In genomic region chr10:77114181-77114821, GRCh38 we compare ENCODE assay signal across 1 cellular context.
TF ChIP-seq lines count a peak whose summit lies in the region.

No MANE protein-coding gene starts in this region.

TF ChIP-seq in GM23338, 12 proteins besides CTCF, POLR2A, EP300 and RAD21:
- TF ChIP-seq ZNF462 (CRISPR knock-in tag; IDR thresholded peaks at IDR 0.05): peak; percentile 39; the same call in 1 of the 2 replicates
- TF ChIP-seq ETS1 (IDR thresholded peaks at IDR 0.05): no peak
- TF ChIP-seq NANOG (IDR thresholded peaks at IDR 0.05; ENCODE audit: borderline replicate concordance): peak; percentile 98
